Comparison of ENCODE assay signal across 18 cellular contexts in genomic region chr16:68825427-68825826, GRCh38. TPM values are rescaled to one million over a fixed set of nuclear protein-coding genes. Genes with fewer than 3 reads are reported as not detected.
DNase-seq lines count a peak whose midpoint lies in the region; ATAC-seq and TF ChIP-seq lines count a peak whose summit lies in the region.
"Had no signal": no experiment of that assay in that cellular context is flagged by ENCODE, and none has a peak within 500 bp of the region (broad histone marks: within the 10 kb centered on the region; RNA-seq: fewer than 3 reads in every experiment).

No MANE protein-coding gene starts in this region.

- H3K4me1 ChIP-seq in adipocyte (ENCODE audit: control insufficient read depth, insufficient read depth, low read length), result peaks cover 17% of the 10 kb centered on the region
- peaks cover 7% of the 10 kb centered on the region for H3K4me1 ChIP-seq in foreskin keratinocyte
- H3K4me1 ChIP-seq in mucosa of descending colon (ENCODE audit: low read depth), result no peaks in the 10 kb centered on the region

- H3K36me3 ChIP-seq in adipocyte (ENCODE audit: control insufficient read depth, insufficient read depth, low read length, severe bottlenecking), result no peaks in the 10 kb centered on the region
- H3K36me3 ChIP-seq in mucosa of descending colon (ENCODE audit: low read depth), result peaks cover 10% of the 10 kb centered on the region

- intact Hi-C loops in mucosa of descending colon (cut with DNase I, micrococcal nuclease), result no loop called here

- TF ChIP-seq CTCF in foreskin keratinocyte (conservative IDR thresholded peaks at IDR 0.05), result peak; percentile 19
- TF ChIP-seq CTCF in mucosa of descending colon (IDR thresholded peaks at IDR 0.05), result no peak

- peaks cover 11% of the 10 kb centered on the region for H3K27me3 ChIP-seq in adipocyte (replicated peaks; ENCODE audit: control insufficient read depth, insufficient read depth, low read length)
- H3K27me3 ChIP-seq in foreskin keratinocyte, result no peaks in the 10 kb centered on the region

- ATAC-seq in foreskin keratinocyte, result no peak
- peak; percentile 90 for ATAC-seq in mucosa of descending colon
- no peak for ATAC-seq in GM19035 (IDR thresholded peaks at IDR 0.05; ENCODE audit: unreplicated experiment)
- no peak for ATAC-seq in GM21528 (IDR thresholded peaks at IDR 0.05; ENCODE audit: low FRiP score, unreplicated experiment)
- ATAC-seq in HG02840 (IDR thresholded peaks at IDR 0.05; ENCODE audit: low FRiP score, unreplicated experiment), result no peak
- ATAC-seq: GM12878 had no signal

- peaks cover 6% of the 10 kb centered on the region for H3K9me3 ChIP-seq in adipocyte (ENCODE audit: control insufficient read depth, low read length)
- H3K9me3 ChIP-seq in mucosa of descending colon, result no peaks in the 10 kb centered on the region

- no peak overlapping the region for H3K27ac ChIP-seq in foreskin keratinocyte

- DNase-seq in GM03348 (ENCODE audit: low spot score) (peak; percentile 11), adipocyte (ENCODE audit: low read depth) (peak; percentile 6), foreskin keratinocyte (no peak), mucosa of descending colon (peak in 1 of 3 donors; percentile 29)
- no peak for DNase-seq in central memory CD4-positive, alpha-beta T cell
- DNase-seq: C1 segment of cervical spinal cord, DND-41, Kasumi-1, NCI-H187 treated with DMSO at 0.1 percent for 48 hours, NCI-H2171, NCI-H446 treated with DMSO at 0.1 percent for 48 hours, NCI-H748 treated with DMSO at 0.1 percent for 48 hours, OCI-M1, SHP77 treated with DMSO at 0.1 percent for 48 hours had no signal

- no peak overlapping the region for H3K4me3 ChIP-seq in adipocyte (ENCODE audit: low read length)
- no peak overlapping the region for H3K4me3 ChIP-seq in mucosa of descending colon
- H3K4me3 ChIP-seq: GM12878 had no signal

- no peak overlapping the region for H3K9ac ChIP-seq in adipocyte (ENCODE audit: low read length)

RNA-seq across cellular contexts. Expression of gene TANGO6, which starts 17.9 kb away (rescaled TPM):
- total RNA-seq in foreskin keratinocyte (16.0 and 16.3 TPM in 2 replicates), mucosa of descending colon (10 to 100 TPM in 1 of 3 donors, 1 to 10 TPM in 2; 7.4 to 19.7 (median 8.2) TPM)
- 8.4 and 9.5 TPM in 2 replicates for polyA plus RNA-seq in foreskin keratinocyte

Comparison
In these comparisons a context has a peak if more than half of its experiments do, and no peak if none do; other contexts are left out.
1. DNase-seq: peak in GM03348 (single experiment) and adipocyte (single experiment); none in foreskin keratinocyte (0 of 2) and central memory CD4-positive, alpha-beta T cell (single experiment).